Comparison of ENCODE assay signal across 8 cellular contexts in the genomic region with DNA sequence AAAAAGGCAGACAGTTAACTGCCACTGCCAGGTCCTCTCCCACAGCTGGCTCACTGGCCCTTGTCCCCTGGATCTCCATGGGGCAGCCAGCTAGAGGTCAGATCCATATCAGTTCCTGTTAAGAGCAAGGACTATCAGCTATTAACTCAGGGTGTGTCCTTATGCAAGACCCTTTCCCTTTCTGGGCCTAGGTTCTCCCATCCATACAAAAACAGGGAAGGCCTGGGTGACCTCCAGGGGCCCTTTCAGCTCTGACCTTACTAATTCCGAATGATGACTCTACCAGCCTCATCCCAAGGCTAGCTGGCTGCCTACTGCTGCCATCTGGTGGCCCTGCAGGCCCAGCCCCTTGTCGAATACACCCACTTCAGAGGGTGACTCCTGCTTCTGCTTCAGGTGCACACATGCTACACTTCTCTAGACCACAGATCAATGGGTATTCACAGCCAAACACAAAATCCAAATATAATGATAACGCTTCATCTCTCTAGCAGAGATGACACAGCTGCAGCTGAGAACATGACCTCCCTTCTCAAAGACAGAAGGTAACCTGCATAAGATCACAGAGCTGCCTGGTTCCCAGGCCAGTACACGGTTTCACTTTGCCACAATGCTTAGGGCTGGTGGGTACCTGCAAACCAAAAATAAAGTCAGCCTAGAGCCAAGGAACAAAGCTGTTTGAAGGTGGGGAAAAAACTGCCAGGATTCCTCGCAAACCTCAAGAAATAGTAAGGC. TPM values are rescaled to one million over a fixed set of nuclear protein-coding genes. Genes with fewer than 3 reads are reported as not detected.
DNase-seq lines count a peak whose midpoint lies in the region; ATAC-seq and TF ChIP-seq lines count a peak whose summit lies in the region.

No MANE protein-coding gene starts in this region.

- intact Hi-C loops in Panc1 (cut with micrococcal nuclease; ENCODE audit: unreplicated experiment) (loop anchor here (1.0 to 5.0 kb wide), 3 partner anchors 218 to 381 kb away; no protein-coding TSS in a partner anchor), right lobe of liver (cut with DNase I) (loop anchor here in 1 of 2 donors (5.0 to 10.0 kb wide), 2 partner anchors 216 to 374 kb away; no protein-coding TSS in a partner anchor), uterus (cut with DNase I; ENCODE audit: low total_unique reads) (loop anchor here (5.0 kb wide), 1 partner anchor 246 kb away; the partner anchor contains the start of gene KCNC1)

- BruUV-seq in Panc1 (replicated peaks; lab: Mats Ljungman, UMichigan): no TSS peak

- H3K36me3 ChIP-seq in Panc1 (ENCODE audit: control insufficient read depth, insufficient read depth, low read length): no peaks in the 10 kb centered on the region
- no peaks in the 10 kb centered on the region for H3K36me3 ChIP-seq in right lobe of liver
- no peaks in the 10 kb centered on the region for H3K36me3 ChIP-seq in uterus

- H3K9me3 ChIP-seq in Panc1 (ENCODE audit: control insufficient read depth, insufficient read depth, low read depth, low read length) (no peaks in the 10 kb centered on the region), right lobe of liver (no peaks in the 10 kb centered on the region), uterus (no peaks in the 10 kb centered on the region)

- H3K4me1 ChIP-seq in Panc1 (ENCODE audit: control insufficient read depth, insufficient read depth, low read length) (no peaks in the 10 kb centered on the region), right lobe of liver (peaks cover 0 to 27% (median 9%) of the 10 kb centered on the region in 4 donors), uterus (peaks cover 0 to 3% of the 10 kb centered on the region in 2 donors)

- in situ Hi-C loops in Panc1 (cut with HindIII; ENCODE audit: low pct_unique_long_range_greater_than_20kb, low sequenced_read_pairs): no loop called here

- H3K27ac ChIP-seq in Panc1 (ENCODE audit: low read length): no peak overlapping the region
- H3K27ac ChIP-seq in right lobe of liver: peak overlapping the region in 1 of 3 donors; percentile 22
- no peak overlapping the region for H3K27ac ChIP-seq in uterus

- H3K27me3 ChIP-seq in Panc1 (ENCODE audit: control insufficient read depth, insufficient read depth, low read length) (no peaks in the 10 kb centered on the region), right lobe of liver (no peaks in the 10 kb centered on the region), uterus (no peaks in the 10 kb centered on the region)

- TF ChIP-seq POLR2A in right lobe of liver (IDR thresholded peaks at IDR 0.05) (no peak), uterus (IDR thresholded peaks at IDR 0.05) (no peak)

- TF ChIP-seq CTCF in Panc1 (IDR thresholded peaks at IDR 0.05): peak; percentile 87
- peak; percentile 84 to 90 (median 86) for TF ChIP-seq CTCF in right lobe of liver (IDR thresholded peaks at IDR 0.05)
- peak in 3 of 4 experiments; percentile 18 to 29 (median 23) for TF ChIP-seq CTCF in uterus (IDR thresholded peaks at IDR 0.05)

- no peak overlapping the region for H3K4me3 ChIP-seq in Panc1 (ENCODE audit: low read depth in 2 of 2, low read length in 2 of 2)
- no peak overlapping the region for H3K4me3 ChIP-seq in right lobe of liver
- H3K4me3 ChIP-seq in uterus: no peak overlapping the region

- DNase-seq in NCI-H1694 treated with DMSO at 0.1 percent for 48 hours (lab: John Stamatoyannopoulos, UW) (peak; percentile 24), NCI-H1694 (lab: John Stamatoyannopoulos, UW) (no peak), Panc1 (ENCODE audit: low read depth, low spot score) (peak; percentile 22), cerebellum (ENCODE audit: low spot score) (peak; percentile 88), right lobe of liver (peak; percentile 63 to 83 (median 80)), uterus (peak in 1 of 2 donors; percentile 19), NCI-H1048 (lab: John Stamatoyannopoulos, UW) (no peak)

- peak; percentile 44 for ATAC-seq in HG03432 (IDR thresholded peaks at IDR 0.05; ENCODE audit: unreplicated experiment)
- peak; percentile 90 for ATAC-seq in Panc1
- ATAC-seq in right lobe of liver: peak; percentile 92 to 95 (median 92)

- POLR2A ChIA-PET in Panc1 (lab: Charles Lee): no interaction called here

- CTCF ChIA-PET in Panc1 (lab: Charles Lee): interaction anchor here (1.1 to 3.0 kb wide), 4 partner anchors 208 to 380 kb away, joined by 3 to 59 read pairs (median 6); no protein-coding TSS in a partner anchor

- 25% methylated on average over 5 of the region's 5 CpGs for WGBS in right lobe of liver (ENCODE audit: insufficient coverage, low coverage, low lambda C conversion rate, missing lambda C conversion rate)

RNA-seq across cellular contexts. Expression of gene SERGEF, which starts 34.1 kb away (rescaled TPM):
- total RNA-seq in Panc1 (2021; ENCODE audit: unreplicated experiment) (35.5 TPM), cerebellum (23.5 TPM), right lobe of liver (10 to 100 TPM in 4 of 6 experiments, 1 to 10 TPM in 2; 8.4 to 19.5 (median 15.8) TPM), uterus (10 to 100 TPM; 12.6 to 64.4 (median 43.7) TPM)
- 36.6 TPM for polyA plus RNA-seq in Panc1 (2012; ENCODE audit: insufficient read length)

Comparison
In these comparisons a context has a peak if more than half of its experiments do, and no peak if none do; other contexts are left out.
1. DNase-seq: peak in NCI-H1694 treated with DMSO at 0.1 percent for 48 hours (single experiment), Panc1 (single experiment), cerebellum (single experiment) and right lobe of liver (3 of 3); none in NCI-H1694 (single experiment) and NCI-H1048 (single experiment).
2. CTCF ChIP-seq: peak in every context shown above with its lines; median percentile 87 in Panc1; 86 in right lobe of liver; 23 in uterus.
3. Peak in every context shown above with its lines, with median percentiles within 50 percentile points of each other: ATAC-seq.